17 cellular contexts compared by ENCODE assay signal in the genomic region with DNA sequence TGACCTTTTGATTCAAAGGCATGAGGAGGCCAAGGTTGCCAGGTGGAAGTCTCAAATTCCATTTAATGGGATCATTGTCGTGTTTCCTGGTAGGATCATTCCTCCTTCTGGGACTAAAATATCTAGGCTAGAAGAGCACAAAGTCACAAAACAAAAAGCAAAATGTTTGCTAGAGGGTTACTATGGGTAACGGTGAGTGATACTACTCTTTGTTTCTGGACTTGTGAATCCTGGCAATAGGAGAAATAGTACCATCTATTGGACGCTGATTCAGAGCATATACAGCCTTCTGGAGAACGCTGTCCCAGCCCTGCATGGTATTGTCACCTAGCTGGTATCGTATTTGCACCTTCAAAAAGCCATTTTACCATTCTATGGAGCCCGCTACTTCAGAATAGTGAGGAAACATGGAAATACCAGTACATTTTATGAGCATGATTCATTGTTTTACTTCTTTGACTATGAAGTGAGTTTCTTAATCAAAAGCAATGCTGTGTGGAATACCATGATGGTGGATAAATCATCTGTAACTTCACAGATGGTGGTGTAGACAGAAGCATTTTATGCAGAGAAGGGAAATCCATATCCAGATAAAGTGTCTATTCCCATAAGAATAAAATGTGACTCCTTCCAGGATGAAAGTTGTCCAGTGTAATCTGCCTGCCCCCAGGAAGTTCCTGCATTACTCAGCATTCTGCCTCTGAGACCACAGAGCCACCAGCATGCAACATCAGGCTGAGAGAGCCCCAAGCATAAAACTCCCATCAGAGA.
DNase-seq lines count a peak whose midpoint lies in the region; TF ChIP-seq lines count a peak whose summit lies in the region.
"Had no signal": no experiment of that assay in that cellular context is flagged by ENCODE, and none has a peak within 500 bp of the region (broad histone marks: within the 10 kb centered on the region; RNA-seq: fewer than 3 reads in every experiment).

No MANE protein-coding gene starts in this region.

- H3K36me3 ChIP-seq in BJ (ENCODE audit: control insufficient read depth, insufficient read depth, low read length), result no peaks in the 10 kb centered on the region
- H3K36me3 ChIP-seq: stomach had no signal

- H3K27ac Mint-ChIP-seq in activated CD4-positive, alpha-beta memory T cell treated with anti-CD3 and anti-CD28 coated beads, Interleukin-2, amount 10 ng/mL, durations not matched to agents 7 days and 5 days, result no peak overlapping the region
- H3K27ac Mint-ChIP-seq: activated CD4-positive, alpha-beta T cell treated with anti-CD3 and anti-CD28 coated beads for 36 hours; activated T-cell treated with anti-CD3 and anti-CD28 coated beads, Interleukin-2, amount 50 U/mL, for 72 hours; CD4-positive, CD25-positive, alpha-beta regulatory T cell had no signal

- peak; percentile 6 for DNase-seq in BJ (ENCODE audit: low read depth)
- peak; percentile 46 for DNase-seq in HS-5 (ENCODE audit: low read depth)
- DNase-seq in amniotic epithelial cell (ENCODE audit: low read depth), result peak; percentile 63
- peak; percentile 45 for DNase-seq in glomerular visceral epithelial cell (ENCODE audit: extremely low spot score)
- DNase-seq in activated CD4-positive, alpha-beta memory T cell treated with anti-CD3 and anti-CD28 coated beads, Interleukin-2, amount 10 ng/mL, durations not matched to agents 7 days and 5 days, result no peak
- DNase-seq in stimulated activated CD4-positive, alpha-beta T cell treated with anti-CD3 and anti-CD28 coated beads, Interleukin-4, amount 100 ng/mL, for 1 hour, result no peak
- DNase-seq in activated CD4-positive, alpha-beta T cell treated with anti-CD3 and anti-CD28 coated beads, Interleukin-2, amount 50 U/mL, for 1 hour, result no peak
- no peak for DNase-seq in activated CD4-positive, alpha-beta T cell treated with anti-CD3 and anti-CD28 coated beads, Interleukin-2, amount 50 U/mL, for 48 hours
- DNase-seq: activated CD4-positive, alpha-beta T cell treated with anti-CD3 and anti-CD28 coated beads for 36 hours; activated T-cell treated with anti-CD3 and anti-CD28 coated beads, Interleukin-2, amount 50 U/mL, for 72 hours; amygdala; CD4-positive, CD25-positive, alpha-beta regulatory T cell; effector CD8-positive, alpha-beta T cell; GOT3; hypothalamus; stomach had no signal

- no peak overlapping the region for H3K4me3 Mint-ChIP-seq in activated CD4-positive, alpha-beta memory T cell treated with anti-CD3 and anti-CD28 coated beads, Interleukin-2, amount 10 ng/mL, durations not matched to agents 7 days and 5 days
- H3K4me3 Mint-ChIP-seq: activated CD4-positive, alpha-beta T cell treated with anti-CD3 and anti-CD28 coated beads for 36 hours; activated T-cell treated with anti-CD3 and anti-CD28 coated beads, Interleukin-2, amount 50 U/mL, for 72 hours; CD4-positive, CD25-positive, alpha-beta regulatory T cell; neural crest cell had no signal

- no peak for TF ChIP-seq CTCF in BJ (IDR thresholded peaks at IDR 0.05; ENCODE audit: insufficient read depth, low read depth, low read length)

- no peaks in the 10 kb centered on the region for H3K9me3 Mint-ChIP-seq in activated CD4-positive, alpha-beta memory T cell treated with anti-CD3 and anti-CD28 coated beads, Interleukin-2, amount 10 ng/mL, durations not matched to agents 7 days and 5 days
- H3K9me3 Mint-ChIP-seq: neural crest cell had no signal

- CTCF ChIA-PET in BJ (lab: Yijun Ruan, JAX), result no interaction called here
- CTCF ChIA-PET in activated CD4-positive, alpha-beta memory T cell treated with anti-CD3 and anti-CD28 coated beads, Interleukin-2, amount 10 ng/mL, durations not matched to agents 7 days and 5 days (lab: Charles Lee), result no interaction called here

- no peaks in the 10 kb centered on the region for H3K27me3 ChIP-seq in BJ (ENCODE audit: control insufficient read depth, insufficient read depth, low read length)
- H3K27me3 ChIP-seq: stomach had no signal

- H3K4me3 ChIP-seq in BJ (ENCODE audit: low read depth, low read length), result no peak overlapping the region
- H3K4me3 ChIP-seq: stomach had no signal

- POLR2A ChIA-PET in BJ (lab: Charles Lee), result no interaction called here
- POLR2A ChIA-PET in activated CD4-positive, alpha-beta memory T cell treated with anti-CD3 and anti-CD28 coated beads, Interleukin-2, amount 10 ng/mL, durations not matched to agents 7 days and 5 days (lab: Charles Lee), result no interaction called here

- no peaks in the 10 kb centered on the region for H3K4me1 Mint-ChIP-seq in activated CD4-positive, alpha-beta memory T cell treated with anti-CD3 and anti-CD28 coated beads, Interleukin-2, amount 10 ng/mL, durations not matched to agents 7 days and 5 days
- H3K4me1 Mint-ChIP-seq: activated CD4-positive, alpha-beta T cell treated with anti-CD3 and anti-CD28 coated beads for 36 hours; CD4-positive, CD25-positive, alpha-beta regulatory T cell; neural crest cell had no signal

- no peaks in the 10 kb centered on the region for H3K36me3 Mint-ChIP-seq in activated CD4-positive, alpha-beta memory T cell treated with anti-CD3 and anti-CD28 coated beads, Interleukin-2, amount 10 ng/mL, durations not matched to agents 7 days and 5 days (ENCODE audit: low read depth)
- H3K36me3 Mint-ChIP-seq: CD4-positive, CD25-positive, alpha-beta regulatory T cell had no signal

- no peaks in the 10 kb centered on the region for H3K27me3 Mint-ChIP-seq in activated CD4-positive, alpha-beta memory T cell treated with anti-CD3 and anti-CD28 coated beads, Interleukin-2, amount 10 ng/mL, durations not matched to agents 7 days and 5 days
- H3K27me3 Mint-ChIP-seq: activated CD4-positive, alpha-beta T cell treated with anti-CD3 and anti-CD28 coated beads for 36 hours; CD4-positive, CD25-positive, alpha-beta regulatory T cell had no signal

Comparison
In these comparisons a context has a peak if more than half of its experiments do, and no peak if none do; other contexts are left out.
1. DNase-seq: peak in BJ (single experiment), HS-5 (single experiment), amniotic epithelial cell (single experiment) and glomerular visceral epithelial cell (single experiment); none in activated CD4-positive, alpha-beta memory T cell treated with anti-CD3 and anti-CD28 coated beads, Interleukin-2, amount 10 ng/mL, durations not matched to agents 7 days and 5 days (single experiment), stimulated activated CD4-positive, alpha-beta T cell treated with anti-CD3 and anti-CD28 coated beads, Interleukin-4, amount 100 ng/mL, for 1 hour (single experiment), activated CD4-positive, alpha-beta T cell treated with anti-CD3 and anti-CD28 coated beads, Interleukin-2, amount 50 U/mL, for 1 hour (single experiment) and activated CD4-positive, alpha-beta T cell treated with anti-CD3 and anti-CD28 coated beads, Interleukin-2, amount 50 U/mL, for 48 hours (0 of 2).